In genomic region chr12:43210437-43211197, GRCh38 we compare ENCODE assay signal across 8 cellular contexts.
A peak's percentile ranks its signal among the peaks of the same experiment; 100 is the strongest.
DNase-seq lines count a peak whose midpoint lies in the region; ATAC-seq and TF ChIP-seq lines count a peak whose summit lies in the region.

No MANE protein-coding gene starts in this region.

- 57% methylated on average over 6 of the region's 6 CpGs for WGBS in urinary bladder

- H3K27ac ChIP-seq in brain microvascular endothelial cell (peak overlapping the region; percentile 81), urinary bladder (ENCODE audit: low read depth) (peak overlapping the region; percentile 5)

- intact Hi-C loops in activated CD4-positive, alpha-beta T cell treated with anti-CD3 and anti-CD28 coated beads, Interleukin-2, amount 10 ng/mL, durations not matched to agents 24 days and 14 days (cut with micrococcal nuclease) = no loop called here

- H3K36me3 Mint-ChIP-seq in activated CD4-positive, alpha-beta T cell treated with anti-CD3 and anti-CD28 coated beads, Interleukin-2, amount 10 ng/mL, durations not matched to agents 7 days and 5 days (ENCODE audit: low read depth) = no peaks in the 10 kb centered on the region
- no peaks in the 10 kb centered on the region for H3K36me3 Mint-ChIP-seq in activated CD4-positive, alpha-beta T cell treated with anti-CD3 and anti-CD28 coated beads, Interleukin-2, amount 10 ng/mL, durations not matched to agents 24 days and 14 days (ENCODE audit: low read depth)
- no peaks in the 10 kb centered on the region for H3K36me3 Mint-ChIP-seq in activated naive CD4-positive, alpha-beta T cell treated with anti-CD3 and anti-CD28 coated beads, Interleukin-2, amount 50 U/mL, for 72 hours

- DNase-seq in activated CD4-positive, alpha-beta T cell treated with anti-CD3 and anti-CD28 coated beads, Interleukin-2, amount 10 ng/mL, durations not matched to agents 7 days and 5 days = no peak
- DNase-seq in activated CD4-positive, alpha-beta T cell treated with anti-CD3 and anti-CD28 coated beads, Interleukin-2, amount 10 ng/mL, durations not matched to agents 24 days and 14 days = no peak
- DNase-seq in brain microvascular endothelial cell (peak; percentile 83), NCI-H82 (lab: John Stamatoyannopoulos, UW) (no peak)
- no peak for DNase-seq in stimulated activated naive CD4-positive, alpha-beta T cell treated with Interleukin-2 at 50 U/mL for 16 hours (lab: John Stamatoyannopoulos, UW)
- DNase-seq in activated naive CD4-positive, alpha-beta T cell treated with anti-CD3 and anti-CD28 coated beads, Interleukin-2, amount 50 U/mL, for 72 hours (ENCODE audit: low spot score in 2 of 2) = no peak

- H3K4me1 Mint-ChIP-seq in activated CD4-positive, alpha-beta T cell treated with anti-CD3 and anti-CD28 coated beads, Interleukin-2, amount 10 ng/mL, durations not matched to agents 7 days and 5 days = peaks cover 9% of the 10 kb centered on the region
- no peaks in the 10 kb centered on the region for H3K4me1 Mint-ChIP-seq in activated CD4-positive, alpha-beta T cell treated with anti-CD3 and anti-CD28 coated beads, Interleukin-2, amount 10 ng/mL, durations not matched to agents 24 days and 14 days

- no peaks in the 10 kb centered on the region for H3K4me1 ChIP-seq in urinary bladder (ENCODE audit: insufficient read depth)

- in situ Hi-C loops in brain microvascular endothelial cell (cut with HindIII; ENCODE audit: low pct_ligation_motif_present, low sequenced_read_pairs) = no loop called here

- H3K27ac Mint-ChIP-seq in activated CD4-positive, alpha-beta T cell treated with anti-CD3 and anti-CD28 coated beads, Interleukin-2, amount 10 ng/mL, durations not matched to agents 7 days and 5 days = peak overlapping the region; percentile 31
- no peak overlapping the region for H3K27ac Mint-ChIP-seq in activated CD4-positive, alpha-beta T cell treated with anti-CD3 and anti-CD28 coated beads, Interleukin-2, amount 10 ng/mL, durations not matched to agents 24 days and 14 days
- no peak overlapping the region for H3K27ac Mint-ChIP-seq in activated naive CD4-positive, alpha-beta T cell treated with anti-CD3 and anti-CD28 coated beads, Interleukin-2, amount 50 U/mL, for 72 hours

- no peak for TF ChIP-seq CTCF in brain microvascular endothelial cell (IDR thresholded peaks at IDR 0.05; ENCODE audit: low read depth, low read length, missing control alignments)

- no peaks in the 10 kb centered on the region for H3K9me3 Mint-ChIP-seq in activated CD4-positive, alpha-beta T cell treated with anti-CD3 and anti-CD28 coated beads, Interleukin-2, amount 10 ng/mL, durations not matched to agents 7 days and 5 days
- no peaks in the 10 kb centered on the region for H3K9me3 Mint-ChIP-seq in activated CD4-positive, alpha-beta T cell treated with anti-CD3 and anti-CD28 coated beads, Interleukin-2, amount 10 ng/mL, durations not matched to agents 24 days and 14 days
- H3K9me3 Mint-ChIP-seq in activated naive CD4-positive, alpha-beta T cell treated with anti-CD3 and anti-CD28 coated beads, Interleukin-2, amount 50 U/mL, for 72 hours = peaks cover 7 to 11% of the 10 kb centered on the region in 2 donors

- peak; percentile 99 for ATAC-seq in HG03432 (IDR thresholded peaks at IDR 0.05; ENCODE audit: unreplicated experiment)
- no peak for ATAC-seq in activated naive CD4-positive, alpha-beta T cell treated with anti-CD3 and anti-CD28 coated beads, Interleukin-2, amount 50 U/mL, for 72 hours

- peaks cover 3% of the 10 kb centered on the region for H3K27me3 Mint-ChIP-seq in activated CD4-positive, alpha-beta T cell treated with anti-CD3 and anti-CD28 coated beads, Interleukin-2, amount 10 ng/mL, durations not matched to agents 7 days and 5 days
- no peaks in the 10 kb centered on the region for H3K27me3 Mint-ChIP-seq in activated CD4-positive, alpha-beta T cell treated with anti-CD3 and anti-CD28 coated beads, Interleukin-2, amount 10 ng/mL, durations not matched to agents 24 days and 14 days

- no peak overlapping the region for H3K4me3 Mint-ChIP-seq in activated CD4-positive, alpha-beta T cell treated with anti-CD3 and anti-CD28 coated beads, Interleukin-2, amount 10 ng/mL, durations not matched to agents 7 days and 5 days
- no peak overlapping the region for H3K4me3 Mint-ChIP-seq in activated CD4-positive, alpha-beta T cell treated with anti-CD3 and anti-CD28 coated beads, Interleukin-2, amount 10 ng/mL, durations not matched to agents 24 days and 14 days

- POLR2A ChIA-PET in activated CD4-positive, alpha-beta T cell treated with anti-CD3 and anti-CD28 coated beads, Interleukin-2, amount 10 ng/mL, durations not matched to agents 7 days and 5 days (lab: Charles Lee) = no interaction called here

- H3K36me3 ChIP-seq in brain microvascular endothelial cell (replicated peaks) (no peaks in the 10 kb centered on the region), urinary bladder (ENCODE audit: insufficient read depth) (no peaks in the 10 kb centered on the region)

- no peaks in the 10 kb centered on the region for H3K27me3 ChIP-seq in brain microvascular endothelial cell (replicated peaks)

- CTCF ChIA-PET in activated CD4-positive, alpha-beta T cell treated with anti-CD3 and anti-CD28 coated beads, Interleukin-2, amount 10 ng/mL, durations not matched to agents 7 days and 5 days (lab: Charles Lee) = no interaction called here

- H3K4me3 ChIP-seq in brain microvascular endothelial cell (ENCODE audit: low read depth, low read length) = no peak overlapping the region
- no peak overlapping the region for H3K4me3 ChIP-seq in urinary bladder (ENCODE audit: low read depth, low read length)
